In genomic region chr10:71128311-71129010, GRCh38 we compare ENCODE assay signal across 22 cellular contexts.
A peak's percentile ranks its signal among the peaks of the same experiment; 100 is the strongest.
DNase-seq lines count a peak whose midpoint lies in the region; ATAC-seq and TF ChIP-seq lines count a peak whose summit lies in the region.
"Had no signal": no experiment of that assay in that cellular context is flagged by ENCODE, and none has a peak within 500 bp of the region (broad histone marks: within the 10 kb centered on the region; RNA-seq: fewer than 3 reads in every experiment).

No MANE protein-coding gene starts in this region.

- H3K27me3 Mint-ChIP-seq in naive B cell, result peaks cover 29 to 66% (median 58%) of the 10 kb centered on the region in 3 donors

- peak overlapping the region; percentile 29; the same call in 1 of the 2 replicates for H2AFZ ChIP-seq in Loucy (ENCODE audit: low read length)

- H3K36me3 ChIP-seq in Loucy (ENCODE audit: insufficient read depth, low read length), result no peaks in the 10 kb centered on the region
- no peaks in the 10 kb centered on the region for H3K36me3 ChIP-seq in esophagus muscularis mucosa
- H3K36me3 ChIP-seq: heart right ventricle, ovary had no signal

- no peaks in the 10 kb centered on the region for H4K20me1 ChIP-seq in Loucy (ENCODE audit: insufficient read depth, low read length, poor library complexity, severe bottlenecking)

- H3K4me3 ChIP-seq in Loucy (ENCODE audit: low read length, poor library complexity, severe bottlenecking) (no peak overlapping the region), esophagus muscularis mucosa (no peak overlapping the region)
- H3K4me3 ChIP-seq: heart right ventricle, ovary had no signal

- H3K4me1 ChIP-seq in Loucy (ENCODE audit: insufficient read depth, low read length, poor library complexity, severe bottlenecking) (peaks cover 29% of the 10 kb centered on the region), esophagus muscularis mucosa (peaks cover 6 to 18% (median 9%) of the 10 kb centered on the region in 4 donors)

- H3K9me3 ChIP-seq in Loucy (ENCODE audit: insufficient read depth, low read depth, low read length) (no peaks in the 10 kb centered on the region), esophagus muscularis mucosa (peaks cover 0 to under 1% (median 0%) of the 10 kb centered on the region in 4 donors)
- H3K9me3 ChIP-seq: ovary had no signal

- no peaks in the 10 kb centered on the region for H3K4me1 Mint-ChIP-seq in naive B cell
- H3K4me1 Mint-ChIP-seq: stimulated activated memory B cell treated with anti-CD40 and anti-IgM and Interleukin-4, amounts not matched to agents 10 μg/mL and 1 μg/mL and 100 μg/mL, for 72 hours had no signal

- H3K9me3 Mint-ChIP-seq in naive B cell, result no peaks in the 10 kb centered on the region
- H3K9me3 Mint-ChIP-seq: stimulated activated memory B cell treated with anti-CD40 and anti-IgM and Interleukin-4, amounts not matched to agents 10 μg/mL and 1 μg/mL and 100 μg/mL, for 72 hours; WTC11 had no signal

- no peaks in the 10 kb centered on the region for H3K27me3 ChIP-seq in Loucy (ENCODE audit: insufficient read depth, low read length, poor library complexity, severe bottlenecking)
- H3K27me3 ChIP-seq in esophagus muscularis mucosa, result peaks cover 0 to 28% (median 0%) of the 10 kb centered on the region in 4 donors
- H3K27me3 ChIP-seq: ovary had no signal

- H3K9ac ChIP-seq in Loucy (ENCODE audit: low read depth, low read length, poor library complexity, severe bottlenecking), result no peak overlapping the region

- no peaks in the 10 kb centered on the region for H3K79me2 ChIP-seq in Loucy (ENCODE audit: insufficient read depth, low read length)

- no peak overlapping the region for H3K27ac ChIP-seq in esophagus muscularis mucosa (replicated peaks in 1 of 4)
- H3K27ac ChIP-seq: C4-2B, epithelial cell of prostate, HL-60, ovary, RWPE1 had no signal

- no peaks in the 10 kb centered on the region for H3K36me3 Mint-ChIP-seq in naive B cell
- H3K36me3 Mint-ChIP-seq: stimulated activated memory B cell treated with anti-CD40 and anti-IgM and Interleukin-4, amounts not matched to agents 10 μg/mL and 1 μg/mL and 100 μg/mL, for 72 hours; WTC11 had no signal

- no peak for TF ChIP-seq POLR2A in esophagus muscularis mucosa (IDR thresholded peaks at IDR 0.05; ENCODE audit: low read depth)

- DNase-seq in Daoy (ENCODE audit: low read depth) (peak; percentile 13), esophagus muscularis mucosa (ENCODE audit: extremely low spot score) (peak; percentile 87), naive B cell (no peak), AG08395 (ENCODE audit: low spot score) (no peak)
- DNase-seq in stimulated activated naive CD4-positive, alpha-beta T cell (lab: John Stamatoyannopoulos, UW), result no peak
- DNase-seq: cortex of kidney, EL, KG1, kidney, NCI-H82, ovary, trophoblast cell had no signal

- H3K4me2 ChIP-seq in Loucy (ENCODE audit: low read depth, low read length, poor library complexity, severe bottlenecking), result peak overlapping the region; percentile 34

- no peaks in the 10 kb centered on the region for H3F3A ChIP-seq in Loucy (ENCODE audit: low read depth)

- no peak for ATAC-seq in naive B cell (ENCODE audit: low read depth in 2 of 2)
- ATAC-seq in GM19452 (IDR thresholded peaks at IDR 0.05; ENCODE audit: unreplicated experiment), result no peak
- ATAC-seq in GM21423 (IDR thresholded peaks at IDR 0.05; ENCODE audit: unreplicated experiment), result no peak
- ATAC-seq: stimulated activated memory B cell treated with anti-CD40 and anti-IgM and Interleukin-4, amounts not matched to agents 10 μg/mL and 1 μg/mL and 100 μg/mL, for 72 hours; WTC11 had no signal

- WGBS in esophagus muscularis mucosa, result 43% methylated on average over 8 of the region's 8 CpGs

- H3K27ac Mint-ChIP-seq in naive B cell, result peak overlapping the region in 4 of 6 donors; percentile 3 to 50 (median 38)
- H3K27ac Mint-ChIP-seq: stimulated activated memory B cell treated with anti-CD40 and anti-IgM and Interleukin-4, amounts not matched to agents 10 μg/mL and 1 μg/mL and 100 μg/mL, for 72 hours; WTC11 had no signal

- TF ChIP-seq EP300 in esophagus muscularis mucosa (IDR thresholded peaks at IDR 0.05), result no peak

- TF ChIP-seq CTCF in Loucy (conservative IDR thresholded peaks at IDR 0.05; ENCODE audit: low read length) (no peak), esophagus muscularis mucosa (IDR thresholded peaks at IDR 0.05) (no peak)

- no peaks in the 10 kb centered on the region for H3K9me2 ChIP-seq in Loucy (replicated peaks; ENCODE audit: low read depth, low read length)

- intact Hi-C loops in esophagus muscularis mucosa (cut with DNase I), result no loop called here

- H3K4me3 Mint-ChIP-seq in naive B cell, result no peak overlapping the region
- H3K4me3 Mint-ChIP-seq: stimulated activated memory B cell treated with anti-CD40 and anti-IgM and Interleukin-4, amounts not matched to agents 10 μg/mL and 1 μg/mL and 100 μg/mL, for 72 hours; WTC11 had no signal

Comparison
In these comparisons a context has a peak if more than half of its experiments do, and no peak if none do; other contexts are left out.
1. DNase-seq: peak in Daoy (single experiment) and esophagus muscularis mucosa (single experiment); none in naive B cell (single experiment), AG08395 (single experiment) and stimulated activated naive CD4-positive, alpha-beta T cell (0 of 6).